16 cellular contexts compared by ENCODE assay signal in genomic region chr15:83657549-83657948, GRCh38. TPM values are rescaled to one million over a fixed set of nuclear protein-coding genes. Genes with fewer than 3 reads are reported as not detected.
A peak's percentile ranks its signal among the peaks of the same experiment; 100 is the strongest.
DNase-seq lines count a peak whose midpoint lies in the region; ATAC-seq and TF ChIP-seq lines count a peak whose summit lies in the region.
"Had no signal": no experiment of that assay in that cellular context is flagged by ENCODE, and none has a peak within 500 bp of the region (broad histone marks: within the 10 kb centered on the region; RNA-seq: fewer than 3 reads in every experiment).

No MANE protein-coding gene starts in this region.

- H3K4me3 ChIP-seq in choroid plexus epithelial cell (ENCODE audit: low read depth, low read length) = no peak overlapping the region
- peak overlapping the region in 1 of 3 donors; percentile 3 for H3K4me3 ChIP-seq in liver (ENCODE audit: low read depth in 1 of 3, low read length in 3 of 3)
- H3K4me3 ChIP-seq: BLaER1 treated with 17β-estradiol and CSF1 and Interleukin-3, amounts not matched to agents 10 nM and 100 nM; breast epithelium; prostate gland had no signal

- peak; percentile 42 for TF ChIP-seq CTCF in C4-2B (conservative IDR thresholded peaks at IDR 0.05)
- TF ChIP-seq CTCF in choroid plexus epithelial cell (conservative IDR thresholded peaks at IDR 0.05; ENCODE audit: low read depth, low read length) = peak; percentile 56
- TF ChIP-seq CTCF in liver (IDR thresholded peaks at IDR 0.05; ENCODE audit: low read depth, low read length, missing input control) = peak; percentile 20

- DNase-seq in choroid plexus epithelial cell (ENCODE audit: low read depth) = peak; percentile 38
- no peak for DNase-seq in D341Med (ENCODE audit: low spot score)
- DNase-seq in NOMO-1 (lab: John Stamatoyannopoulos, UW; ENCODE audit: unreplicated experiment in 2 of 2) = no peak
- no peak for DNase-seq in pons (ENCODE audit: low spot score)
- no peak for DNase-seq in natural killer cell treated with Interleukin-12 subunit alpha and Interleukin-12 subunit beta and Interleukin-15 and Interleukin-18, amount 100 ng/mL, for 72 hours (ENCODE audit: low spot score)
- DNase-seq: activated CD4-positive, CD25-positive, alpha-beta regulatory T cell treated with anti-CD3 and anti-CD28 coated beads, Interleukin-2, amount 50 U/mL, for 72 hours; NCI-H1048 had no signal

- TF ChIP-seq RAD21 in Ishikawa (IDR thresholded peaks at IDR 0.05; ENCODE audit: low read depth) (peak; percentile 50), liver (IDR thresholded peaks at IDR 0.05) (peak; percentile 45 to 52)

- H3K4me1 Mint-ChIP-seq in natural killer cell treated with Interleukin-12 subunit alpha and Interleukin-12 subunit beta and Interleukin-15 and Interleukin-18, amount 100 ng/mL, for 72 hours (ENCODE audit: low read depth in 2 of 2) = no peaks in the 10 kb centered on the region
- H3K4me1 Mint-ChIP-seq: memory B cell had no signal

- 94% methylated on average over 4 of the region's 4 CpGs for WGBS in liver

- H3K4me3 Mint-ChIP-seq in natural killer cell treated with Interleukin-12 subunit alpha and Interleukin-12 subunit beta and Interleukin-15 and Interleukin-18, amount 100 ng/mL, for 72 hours = no peak overlapping the region
- H3K4me3 Mint-ChIP-seq: memory B cell had no signal

- H3K9me3 ChIP-seq in liver (ENCODE audit: control insufficient read depth in 4 of 4, low read length in 3 of 4) = no peaks in the 10 kb centered on the region
- H3K9me3 ChIP-seq: breast epithelium, prostate gland had no signal

- peaks cover 3% of the 10 kb centered on the region for H3K9me3 Mint-ChIP-seq in natural killer cell treated with Interleukin-12 subunit alpha and Interleukin-12 subunit beta and Interleukin-15 and Interleukin-18, amount 100 ng/mL, for 72 hours

- ATAC-seq in natural killer cell treated with Interleukin-12 subunit alpha and Interleukin-12 subunit beta and Interleukin-15 and Interleukin-18, amount 100 ng/mL, for 72 hours = no peak
- ATAC-seq: esophagus mucosa had no signal

- peaks cover 4 to 12% of the 10 kb centered on the region in 2 donors for H3K27me3 Mint-ChIP-seq in natural killer cell treated with Interleukin-12 subunit alpha and Interleukin-12 subunit beta and Interleukin-15 and Interleukin-18, amount 100 ng/mL, for 72 hours

- no peaks in the 10 kb centered on the region for H3K27me3 ChIP-seq in liver (ENCODE audit: control insufficient read depth in 4 of 4, insufficient read depth in 4 of 4, low read length in 3 of 4)
- H3K27me3 ChIP-seq: BLaER1 treated with 17β-estradiol and CSF1 and Interleukin-3, amounts not matched to agents 10 nM and 100 nM had no signal

- H3K27ac Mint-ChIP-seq in natural killer cell treated with Interleukin-12 subunit alpha and Interleukin-12 subunit beta and Interleukin-15 and Interleukin-18, amount 100 ng/mL, for 72 hours = no peak overlapping the region
- H3K27ac Mint-ChIP-seq: memory B cell had no signal

- peak overlapping the region; percentile 54 for H3K27ac ChIP-seq in C4-2B
- H3K27ac ChIP-seq in liver (ENCODE audit: low read depth in 1 of 2, low read length in 2 of 2) = peak overlapping the region; percentile 66 to 82
- H3K27ac ChIP-seq: BLaER1 treated with 17β-estradiol and CSF1 and Interleukin-3, amounts not matched to agents 10 nM and 100 nM; breast epithelium; prostate gland had no signal

- TF ChIP-seq EP300 in Ishikawa (IDR thresholded peaks at IDR 0.05; ENCODE audit: borderline replicate concordance) = no peak

- H3K36me3 Mint-ChIP-seq in natural killer cell treated with Interleukin-12 subunit alpha and Interleukin-12 subunit beta and Interleukin-15 and Interleukin-18, amount 100 ng/mL, for 72 hours = no peaks in the 10 kb centered on the region
- H3K36me3 Mint-ChIP-seq: memory B cell had no signal

- H3K36me3 ChIP-seq in liver (ENCODE audit: control insufficient read depth in 4 of 4, insufficient read depth in 3 of 4, low read depth in 1 of 4, low read length in 3 of 4) = peaks cover 0 to 2% (median 0%) of the 10 kb centered on the region in 4 donors
- H3K36me3 ChIP-seq: BLaER1 treated with 17β-estradiol and CSF1 and Interleukin-3, amounts not matched to agents 10 nM and 100 nM; breast epithelium; prostate gland had no signal

- H3K9ac ChIP-seq in liver (ENCODE audit: low read depth in 1 of 2, low read length in 2 of 2) = peak overlapping the region; percentile 37 to 51
- H3K9ac ChIP-seq: BLaER1 treated with 17β-estradiol and CSF1 and Interleukin-3, amounts not matched to agents 10 nM and 100 nM had no signal

- H3K4me1 ChIP-seq in liver (ENCODE audit: control insufficient read depth in 4 of 4, insufficient read depth in 4 of 4, low read length in 3 of 4) = peaks cover 10 to 44% (median 35%) of the 10 kb centered on the region in 4 donors
- H3K4me1 ChIP-seq: BLaER1 treated with 17β-estradiol and CSF1 and Interleukin-3, amounts not matched to agents 10 nM and 100 nM; breast epithelium; prostate gland had no signal

TF ChIP-seq in Ishikawa, 13 proteins besides CTCF, POLR2A, EP300 and RAD21:
- no peak for TF ChIP-seq ZBTB7A (IDR thresholded peaks at IDR 0.05; ENCODE audit: low read depth)
- TF ChIP-seq TAF1 (IDR thresholded peaks at IDR 0.05; ENCODE audit: low read depth) = no peak
- no peak for TF ChIP-seq CREB1 (IDR thresholded peaks at IDR 0.05; ENCODE audit: low read depth)
- TF ChIP-seq YY1 (IDR thresholded peaks at IDR 0.05; ENCODE audit: low read depth) = no peak

TF ChIP-seq in liver, 16 proteins besides CTCF, POLR2A, EP300 and RAD21:
- TF ChIP-seq MAX (IDR thresholded peaks at IDR 0.05) (no peak), FOXA2 (IDR thresholded peaks at IDR 0.05) (no peak), HNF4G (IDR thresholded peaks at IDR 0.05) (no peak), NR2F2 (IDR thresholded peaks at IDR 0.05) (no peak), EGR1 (IDR thresholded peaks at IDR 0.05; ENCODE audit: low read depth in 2 of 2) (no peak), JUND (IDR thresholded peaks at IDR 0.05) (no peak)

RNA-seq across cellular contexts. Expression of gene ADAMTSL3, which starts 3.6 kb away (rescaled TPM):
- 10 to 100 TPM in 1 of 2 donors, 1 to 10 TPM in 1; 7.1 to 19.0 TPM for total RNA-seq in liver
- polyA plus RNA-seq in liver = 1 to 10 TPM; 3.5 to 8.8 TPM
- not detected for total RNA-seq in natural killer cell treated with Interleukin-12 subunit alpha and Interleukin-12 subunit beta and Interleukin-15 and Interleukin-18, amount 100 ng/mL, for 72 hours
- total RNA-seq: NCI-H460 had no signal

Comparison
In these comparisons a context has a peak if more than half of its experiments do, and no peak if none do; other contexts are left out.
1. RNA of gene ADAMTSL3, which starts 3.6 kb away (total RNA-seq): 7.1 to 19.0 TPM in liver; not detected in natural killer cell treated with Interleukin-12 subunit alpha and Interleukin-12 subunit beta and Interleukin-15 and Interleukin-18, amount 100 ng/mL, for 72 hours; every median in the first group is over 4 times any median in the second.
2. Peak in every context shown above with its lines, with median percentiles within 50 percentile points of each other: CTCF ChIP-seq.